In the genomic region with DNA sequence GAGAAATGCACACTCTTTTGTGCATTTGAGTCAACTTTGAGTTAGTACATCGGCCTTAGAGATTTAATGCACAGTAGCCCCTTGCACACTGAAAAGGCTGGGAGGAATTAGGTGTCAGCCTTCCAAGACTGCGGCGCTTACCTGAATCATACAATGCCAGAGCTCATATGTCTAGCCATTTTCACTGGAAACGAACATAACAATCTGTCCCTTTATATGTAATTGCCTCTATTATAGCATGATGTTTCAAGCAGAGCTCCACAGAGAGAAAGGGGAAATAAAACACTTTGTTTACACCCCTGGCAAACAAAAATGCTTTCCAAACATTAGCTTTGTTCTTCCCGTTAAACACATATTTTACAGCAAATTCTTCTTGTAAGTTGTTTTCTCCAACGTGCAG, we compare ENCODE assay signal across 23 cellular contexts.
DNase-seq lines count a peak whose midpoint lies in the region; ATAC-seq, FAIRE-seq and TF ChIP-seq lines count a peak whose summit lies in the region.
"Had no signal": no experiment of that assay in that cellular context is flagged by ENCODE, and none has a peak within 500 bp of the region (broad histone marks: within the 10 kb centered on the region; RNA-seq: fewer than 3 reads in every experiment).

No MANE protein-coding gene starts in this region.

- 52% methylated on average over 6 of the region's 6 CpGs for WGBS in right lobe of liver (ENCODE audit: insufficient coverage, low coverage, low lambda C conversion rate, missing lambda C conversion rate)

- H3K27ac ChIP-seq in VCaP (peak overlapping the region; percentile 62), right lobe of liver (peak overlapping the region; percentile 4 to 68 (median 43))
- H3K27ac ChIP-seq: pancreas had no signal

- H3K27ac Mint-ChIP-seq in Caco-2 (ENCODE audit: unreplicated experiment), result peak overlapping the region; percentile 83
- H3K27ac Mint-ChIP-seq: activated CD8-positive, alpha-beta T cell treated with anti-CD3 and anti-CD28 coated beads, Interleukin-2, amount 10 ng/mL, durations not matched to agents 7 days and 5 days; activated T-cell treated with anti-CD3 and anti-CD28 coated beads, Interleukin-2, amount 50 U/mL, for 24 hours; memory B cell; naive thymus-derived CD8-positive, alpha-beta T cell had no signal

- POLR2A ChIA-PET in Caco-2 (lab: Charles Lee), result no interaction called here

- peak in 1 of 4 donors; percentile 15 for ATAC-seq in right lobe of liver
- ATAC-seq in HG02588 (IDR thresholded peaks at IDR 0.05; ENCODE audit: unreplicated experiment), result no peak
- ATAC-seq: activated CD8-positive, alpha-beta T cell treated with anti-CD3 and anti-CD28 coated beads, Interleukin-2, amount 10 ng/mL, durations not matched to agents 7 days and 5 days; naive thymus-derived CD8-positive, alpha-beta T cell had no signal

- DNase-seq in Caco-2 (no peak), NCI-H146 (lab: John Stamatoyannopoulos, UW) (peak; percentile 47), right lobe of liver (no peak), HTR-8/SVneo (ENCODE audit: insufficient read length, low spot score) (no peak), AG08396 (ENCODE audit: low spot score) (no peak)
- no peak for DNase-seq in stimulated activated naive CD4-positive, alpha-beta T cell (lab: John Stamatoyannopoulos, UW)
- DNase-seq: activated CD4-positive, CD25-positive, alpha-beta regulatory T cell; activated CD8-positive, alpha-beta T cell treated with anti-CD3 and anti-CD28 coated beads, Interleukin-2, amount 10 ng/mL, durations not matched to agents 7 days and 5 days; activated naive CD4-positive, alpha-beta T cell treated with anti-CD3 and anti-CD28 coated beads, Interleukin-2, amount 50 U/mL, for 16 hours; activated T-cell treated with anti-CD3 and anti-CD28 coated beads, Interleukin-2, amount 50 U/mL, for 24 hours; Karpas-422; naive thymus-derived CD8-positive, alpha-beta T cell; NCI-H1694; NCI-H526; pancreas; stimulated activated naive CD4-positive, alpha-beta T cell treated with Interleukin-2 at 50 U/mL for 16 hours; T-helper 2 cell; transverse colon had no signal

- H3K27me3 ChIP-seq in Caco-2 (replicated peaks; ENCODE audit: control insufficient read depth, insufficient read depth, low read length), result no peaks in the 10 kb centered on the region
- H3K27me3 ChIP-seq in right lobe of liver, result no peaks in the 10 kb centered on the region
- H3K27me3 ChIP-seq: pancreas, transverse colon had no signal

- H3K4me1 Mint-ChIP-seq in Caco-2 (ENCODE audit: low read depth, unreplicated experiment), result peaks cover 19% of the 10 kb centered on the region
- H3K4me1 Mint-ChIP-seq: memory B cell; naive thymus-derived CD8-positive, alpha-beta T cell had no signal

- H3K4me1 ChIP-seq in Caco-2 (peaks cover 37% of the 10 kb centered on the region), right lobe of liver (peaks cover 0 to 38% (median 13%) of the 10 kb centered on the region in 4 donors)

- no peaks in the 10 kb centered on the region for H3K9me3 Mint-ChIP-seq in Caco-2 (ENCODE audit: unreplicated experiment)
- H3K9me3 Mint-ChIP-seq: activated T-cell treated with anti-CD3 and anti-CD28 coated beads, Interleukin-2, amount 50 U/mL, for 24 hours; memory B cell; naive thymus-derived CD8-positive, alpha-beta T cell had no signal

- no peak for TF ChIP-seq POLR2A in right lobe of liver (IDR thresholded peaks at IDR 0.05)

- TF ChIP-seq CTCF in Caco-2 (IDR thresholded peaks at IDR 0.05; ENCODE audit: insufficient read depth in 1 of 2, low read depth in 1 of 2, low read length in 1 of 2, severe bottlenecking in 1 of 2, unreplicated experiment in 1 of 2), result no peak
- no peak for TF ChIP-seq CTCF in VCaP (conservative IDR thresholded peaks at IDR 0.05)
- TF ChIP-seq CTCF in right lobe of liver (IDR thresholded peaks at IDR 0.05), result no peak

- H3K4me3 Mint-ChIP-seq in Caco-2 (ENCODE audit: unreplicated experiment), result no peak overlapping the region
- H3K4me3 Mint-ChIP-seq: activated CD8-positive, alpha-beta T cell treated with anti-CD3 and anti-CD28 coated beads, Interleukin-2, amount 10 ng/mL, durations not matched to agents 7 days and 5 days; activated T-cell treated with anti-CD3 and anti-CD28 coated beads, Interleukin-2, amount 50 U/mL, for 24 hours; memory B cell; naive thymus-derived CD8-positive, alpha-beta T cell had no signal

- no peak overlapping the region for H3K4me3 ChIP-seq in Caco-2 (ENCODE audit: low read depth, low read length)
- no peak overlapping the region for H3K4me3 ChIP-seq in right lobe of liver
- H3K4me3 ChIP-seq: pancreas, transverse colon had no signal

- CTCF ChIA-PET in Caco-2 (lab: Charles Lee), result no interaction called here

- FAIRE-seq in HTR-8/SVneo (lab: Jason Lieb, UNC), result no peak
- FAIRE-seq: colon, keratinocyte, pancreas had no signal

- no peaks in the 10 kb centered on the region for H3K36me3 Mint-ChIP-seq in Caco-2 (ENCODE audit: insufficient read depth, unreplicated experiment)
- H3K36me3 Mint-ChIP-seq: memory B cell; naive thymus-derived CD8-positive, alpha-beta T cell had no signal

- H3K27me3 Mint-ChIP-seq in Caco-2 (ENCODE audit: insufficient read depth, unreplicated experiment), result no peaks in the 10 kb centered on the region

- BruUV-seq in Caco-2 (replicated peaks; lab: Mats Ljungman, UMichigan), result no TSS peak

- H3K36me3 ChIP-seq in Caco-2 (ENCODE audit: control insufficient read depth, insufficient read depth, low read length), result no peaks in the 10 kb centered on the region
- no peaks in the 10 kb centered on the region for H3K36me3 ChIP-seq in right lobe of liver
- H3K36me3 ChIP-seq: pancreas, transverse colon had no signal

- intact Hi-C loops in Caco-2 (cut with micrococcal nuclease; ENCODE audit: unreplicated experiment), result no loop called here
- intact Hi-C loops in right lobe of liver (cut with DNase I), result no loop called here

- peaks cover 4% of the 10 kb centered on the region for H3K9me3 ChIP-seq in Caco-2
- H3K9me3 ChIP-seq in right lobe of liver, result no peaks in the 10 kb centered on the region
- H3K9me3 ChIP-seq: pancreas, transverse colon had no signal
